Comparison of ENCODE assay signal across 20 cellular contexts in the genomic region with DNA sequence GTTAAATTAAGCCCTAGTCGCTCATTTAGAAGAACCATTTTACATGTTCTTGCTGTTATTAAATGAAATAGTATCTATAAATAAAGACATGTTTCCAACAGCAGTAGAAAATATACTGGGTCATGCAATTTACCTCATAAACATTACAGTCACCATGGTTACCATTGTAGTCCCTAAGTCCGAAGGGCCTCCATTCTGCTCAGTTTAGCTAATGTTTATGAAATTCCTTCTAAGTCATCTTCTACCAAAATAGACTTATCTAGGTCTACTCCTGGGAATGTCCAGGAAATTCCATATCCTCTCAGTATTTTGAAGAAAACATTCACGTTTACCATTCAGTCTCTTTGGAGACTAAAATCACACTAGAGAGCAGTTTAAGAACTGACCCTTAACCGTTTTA.
"Had no signal": no experiment of that assay in that cellular context is flagged by ENCODE, and none has a peak within 500 bp of the region (broad histone marks: within the 10 kb centered on the region; RNA-seq: fewer than 3 reads in every experiment).

No MANE protein-coding gene starts in this region.

- H3K27ac ChIP-seq: brain microvascular endothelial cell, KMS-11 had no signal

- DNase-seq: activated CD4-positive, alpha-beta T cell treated with anti-CD3 and anti-CD28 coated beads for 4 hours; activated CD8-positive, alpha-beta memory T cell treated with anti-CD3 and anti-CD28 coated beads, Interleukin-2, amount 50 U/mL, for 4 hours; activated CD8-positive, alpha-beta T cell treated with anti-CD3 and anti-CD28 coated beads for 36 hours; activated gamma-delta T cell treated with Interleukin-2 at 50 U/mL for 16 hours; activated naive CD4-positive, alpha-beta T cell treated with anti-CD3 and anti-CD28 coated beads, Interleukin-2, amount 10 ng/mL, durations not matched to agents 7 days and 5 days; activated naive CD8-positive, alpha-beta T cell treated with anti-CD3 and anti-CD28 coated beads for 36 hours; activated T-cell treated with anti-CD3 and anti-CD28 coated beads, Interleukin-2, amount 50 U/mL, for 72 hours; brain microvascular endothelial cell; caudate nucleus; NCI-H1092; NCI-H1417 treated with DMSO at 0.1 percent for 48 hours; NCI-H1694; NCI-H2029; NCI-H2107; NCI-H524; PC-3; SHP77 treated with DMSO at 0.1 percent for 48 hours had no signal

- H3K4me3 Mint-ChIP-seq: activated CD8-positive, alpha-beta T cell treated with anti-CD3 and anti-CD28 coated beads for 36 hours; activated naive CD4-positive, alpha-beta T cell treated with anti-CD3 and anti-CD28 coated beads, Interleukin-2, amount 10 ng/mL, durations not matched to agents 7 days and 5 days; activated naive CD8-positive, alpha-beta T cell treated with anti-CD3 and anti-CD28 coated beads for 36 hours; activated T-cell treated with anti-CD3 and anti-CD28 coated beads, Interleukin-2, amount 50 U/mL, for 72 hours; T-helper 1 cell treated with Interleukin-12 subunit alpha and Interleukin-12 subunit beta and Interleukin-4 antibody, amounts not matched to agents 30 μg/mL and 1 μg/mL, for 36 hours had no signal

- H3K4me1 Mint-ChIP-seq: activated naive CD4-positive, alpha-beta T cell treated with anti-CD3 and anti-CD28 coated beads, Interleukin-2, amount 10 ng/mL, durations not matched to agents 7 days and 5 days; activated naive CD8-positive, alpha-beta T cell treated with anti-CD3 and anti-CD28 coated beads for 36 hours had no signal

- H3K36me3 Mint-ChIP-seq: activated naive CD4-positive, alpha-beta T cell treated with anti-CD3 and anti-CD28 coated beads, Interleukin-2, amount 10 ng/mL, durations not matched to agents 7 days and 5 days; activated naive CD8-positive, alpha-beta T cell treated with anti-CD3 and anti-CD28 coated beads for 36 hours had no signal

- H3K36me3 ChIP-seq: brain microvascular endothelial cell had no signal

- H3K4me2 ChIP-seq: KMS-11 had no signal

- H3K27me3 Mint-ChIP-seq: activated CD8-positive, alpha-beta T cell treated with anti-CD3 and anti-CD28 coated beads for 36 hours; activated naive CD4-positive, alpha-beta T cell treated with anti-CD3 and anti-CD28 coated beads, Interleukin-2, amount 10 ng/mL, durations not matched to agents 7 days and 5 days; activated naive CD8-positive, alpha-beta T cell treated with anti-CD3 and anti-CD28 coated beads for 36 hours had no signal

- H3K9me3 Mint-ChIP-seq: activated naive CD8-positive, alpha-beta T cell treated with anti-CD3 and anti-CD28 coated beads for 36 hours; activated T-helper 2 cell treated with anti-CD3 and anti-CD28 coated beads, Interferon-gamma antibody, Interleukin-2, Interleukin-4, amounts not matched to agents 10 μg/mL and 5 μg/mL and 100 μg/mL, durations not matched to agents 14 hours and 24 hours and 36 hours; T-helper 1 cell treated with Interleukin-12 subunit alpha and Interleukin-12 subunit beta and Interleukin-4 antibody, amounts not matched to agents 30 μg/mL and 1 μg/mL, for 36 hours had no signal

- H3K27ac Mint-ChIP-seq: activated CD8-positive, alpha-beta T cell treated with anti-CD3 and anti-CD28 coated beads for 36 hours; activated naive CD4-positive, alpha-beta T cell treated with anti-CD3 and anti-CD28 coated beads, Interleukin-2, amount 10 ng/mL, durations not matched to agents 7 days and 5 days; activated naive CD8-positive, alpha-beta T cell treated with anti-CD3 and anti-CD28 coated beads for 36 hours; activated T-cell treated with anti-CD3 and anti-CD28 coated beads, Interleukin-2, amount 50 U/mL, for 72 hours; activated T-helper 2 cell treated with anti-CD3 and anti-CD28 coated beads, Interferon-gamma antibody, Interleukin-2, Interleukin-4, amounts not matched to agents 10 μg/mL and 5 μg/mL and 100 μg/mL, durations not matched to agents 14 hours and 24 hours and 36 hours; T-helper 1 cell treated with Interleukin-12 subunit alpha and Interleukin-12 subunit beta and Interleukin-4 antibody, amounts not matched to agents 30 μg/mL and 1 μg/mL, for 36 hours had no signal
